ENCODE assay signal across 9 cellular contexts in the genomic region with DNA sequence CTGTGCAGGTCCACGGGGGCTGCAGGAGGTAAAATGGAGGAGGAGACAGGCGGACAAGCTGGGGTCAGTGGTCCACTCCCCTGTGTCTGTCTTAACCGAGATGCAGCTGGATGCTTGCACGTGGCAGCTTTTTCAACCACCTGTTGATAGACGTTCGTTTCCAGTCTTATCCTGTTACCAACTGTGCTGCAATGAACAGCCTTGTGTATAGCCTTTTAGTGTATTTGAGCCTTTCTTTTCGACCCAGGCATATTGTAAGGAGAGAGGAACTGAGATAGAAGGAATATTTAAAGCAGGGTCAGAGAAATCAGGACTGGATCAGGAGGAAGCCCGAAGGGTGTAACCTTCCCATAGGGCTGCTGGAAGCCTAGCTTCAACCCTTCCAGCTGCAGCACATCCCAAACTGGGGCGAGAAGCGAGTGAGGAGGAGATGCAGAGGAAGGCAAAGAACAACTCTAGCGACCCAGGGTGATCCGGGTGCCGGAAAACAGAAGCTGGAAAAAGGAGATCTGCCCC. TPM values are rescaled to one million over a fixed set of nuclear protein-coding genes. Genes with fewer than 3 reads are reported as not detected.
DNase-seq lines count a peak whose midpoint lies in the region; ATAC-seq and TF ChIP-seq lines count a peak whose summit lies in the region.
"Had no signal": no experiment of that assay in that cellular context is flagged by ENCODE, and none has a peak within 500 bp of the region (broad histone marks: within the 10 kb centered on the region; RNA-seq: fewer than 3 reads in every experiment).

No MANE protein-coding gene starts in this region.

- peak overlapping the region; percentile 78 for H3K4me3 ChIP-seq in GM23338
- peak overlapping the region; percentile 69 for H3K4me3 ChIP-seq in osteoblast (ENCODE audit: insufficient read depth, low read length)

- H3K9me3 Mint-ChIP-seq in GM23338 = no peaks in the 10 kb centered on the region; the same call in 2 of the 3 replicates
- no peaks in the 10 kb centered on the region for H3K9me3 Mint-ChIP-seq in T-helper 2 cell treated with Interferon-gamma antibody and Interleukin-4, amounts not matched to agents 5 μg/mL and 100 μg/mL, for 36 hours

- H3K36me3 ChIP-seq in GM23338 (ENCODE audit: insufficient read depth) (no peaks in the 10 kb centered on the region), osteoblast (ENCODE audit: insufficient read depth, low read length) (no peaks in the 10 kb centered on the region)

- H3K4me3 Mint-ChIP-seq in GM23338 = peak overlapping the region; percentile 81
- H3K4me3 Mint-ChIP-seq in T-helper 2 cell treated with Interferon-gamma antibody and Interleukin-4, amounts not matched to agents 5 μg/mL and 100 μg/mL, for 36 hours = peak overlapping the region; percentile 72

- H3K4me1 ChIP-seq in GM23338 (ENCODE audit: insufficient read depth) (peaks cover 28% of the 10 kb centered on the region), osteoblast (ENCODE audit: insufficient read depth, low read length) (peaks cover 26% of the 10 kb centered on the region)

- peak overlapping the region; percentile 99 for H2AFZ ChIP-seq in GM23338
- peak overlapping the region; percentile 81 for H2AFZ ChIP-seq in osteoblast (ENCODE audit: low read length)

- no peaks in the 10 kb centered on the region; the same call in 2 of the 3 replicates for H3K36me3 Mint-ChIP-seq in GM23338 (ENCODE audit: low read depth)
- no peaks in the 10 kb centered on the region for H3K36me3 Mint-ChIP-seq in T-helper 2 cell treated with Interferon-gamma antibody and Interleukin-4, amounts not matched to agents 5 μg/mL and 100 μg/mL, for 36 hours (ENCODE audit: low read depth)

- DNase-seq in GM23338 (ENCODE audit: low spot score) (peak; percentile 27), fibroblast of peridontal ligament (ENCODE audit: extremely low read depth) (peak; percentile 5), osteoblast (ENCODE audit: insufficient read length, low spot score, missing footprints) (peak; percentile 93), SKM-1 treated with dmso at 0.1 percent for 144 hours (lab: John Stamatoyannopoulos, UW; ENCODE audit: unreplicated experiment) (no peak), DMS79 treated with DMSO at 0.1 percent for 48 hours (lab: John Stamatoyannopoulos, UW) (no peak), GM13976 (ENCODE audit: low spot score) (no peak)
- DNase-seq in T-helper 2 cell treated with Interferon-gamma antibody and Interleukin-4, amounts not matched to agents 5 μg/mL and 100 μg/mL, for 36 hours (ENCODE audit: low spot score) = no peak

- peaks cover 71% of the 10 kb centered on the region for H3K27me3 Mint-ChIP-seq in GM23338 (ENCODE audit: insufficient read depth, low read depth, poor library complexity)
- H3K27me3 Mint-ChIP-seq in T-helper 2 cell treated with Interferon-gamma antibody and Interleukin-4, amounts not matched to agents 5 μg/mL and 100 μg/mL, for 36 hours (ENCODE audit: low read depth) = peaks cover 76% of the 10 kb centered on the region

- peaks cover 34% of the 10 kb centered on the region for H3K4me1 Mint-ChIP-seq in GM23338
- H3K4me1 Mint-ChIP-seq in T-helper 2 cell treated with Interferon-gamma antibody and Interleukin-4, amounts not matched to agents 5 μg/mL and 100 μg/mL, for 36 hours (ENCODE audit: low read depth) = peaks cover 31% of the 10 kb centered on the region

- H3F3A ChIP-seq in GM23338 (replicated peaks; ENCODE audit: low read depth) = peaks cover 5% of the 10 kb centered on the region; the same call in 1 of the 2 replicates

- H3K27ac Mint-ChIP-seq in GM23338 = no peak overlapping the region
- no peak overlapping the region for H3K27ac Mint-ChIP-seq in T-helper 2 cell treated with Interferon-gamma antibody and Interleukin-4, amounts not matched to agents 5 μg/mL and 100 μg/mL, for 36 hours

- no peaks in the 10 kb centered on the region for H3K9me3 ChIP-seq in osteoblast (ENCODE audit: low read depth, low read length)

- H3K4me2 ChIP-seq in GM23338 (peak overlapping the region; percentile 93), osteoblast (ENCODE audit: insufficient read depth, low read length) (peak overlapping the region; percentile 80)

- H3K27ac ChIP-seq in GM23338 (ENCODE audit: low read depth) (no peak overlapping the region), osteoblast (ENCODE audit: low read depth, low read length) (no peak overlapping the region)

- H4K20me1 ChIP-seq in GM23338 (replicated peaks; ENCODE audit: insufficient read depth) (no peaks in the 10 kb centered on the region), osteoblast (ENCODE audit: insufficient read depth, low read length) (no peaks in the 10 kb centered on the region)

- in situ Hi-C loops in GM13976 (cut with MboI; ENCODE audit: low sequenced_read_pairs, unreplicated experiment) = no loop called here

- ATAC-seq in GM23338 (peak; percentile 7), GM21723 (IDR thresholded peaks at IDR 0.05; ENCODE audit: unreplicated experiment) (no peak)

- TF ChIP-seq CTCF in GM23338 (conservative IDR thresholded peaks at IDR 0.05; ENCODE audit: low read depth in 2 of 2) = no peak
- no peak for TF ChIP-seq CTCF in osteoblast (IDR thresholded peaks at IDR 0.05; ENCODE audit: extremely low read depth, low read depth, low read length)
- TF ChIP-seq CTCF in GM13976 (IDR thresholded peaks at IDR 0.05; ENCODE audit: borderline replicate concordance, control extremely low read depth, extremely low read depth, insufficient read depth, missing control alignments) = no peak

- no peaks in the 10 kb centered on the region for H3K9me2 ChIP-seq in GM23338 (ENCODE audit: insufficient read depth)

- H3K79me2 ChIP-seq in GM23338 (replicated peaks; ENCODE audit: insufficient read depth) (no peaks in the 10 kb centered on the region), osteoblast (ENCODE audit: insufficient read depth, low read length) (no peaks in the 10 kb centered on the region)

- peaks cover 94% of the 10 kb centered on the region for H3K27me3 ChIP-seq in GM23338 (ENCODE audit: insufficient read depth)
- H3K27me3 ChIP-seq in osteoblast (ENCODE audit: insufficient read depth, low read length) = peaks cover 43% of the 10 kb centered on the region

TF ChIP-seq in GM23338, 12 proteins besides CTCF, POLR2A, EP300 and RAD21 (continues in another document):
- no peak for TF ChIP-seq ZNF331 (CRISPR knock-in tag; IDR thresholded peaks at IDR 0.05; ENCODE audit: low read depth)
- no peak for TF ChIP-seq EZH2 (IDR thresholded peaks at IDR 0.05; ENCODE audit: low read depth, unreplicated experiment)
- no peak for TF ChIP-seq JUNB (IDR thresholded peaks at IDR 0.05; ENCODE audit: unreplicated experiment)

RNA-seq across cellular contexts. Expression of a gene that starts 11.4 kb away (rescaled TPM):
- not detected in 2 replicates for total RNA-seq in GM23338 (2014; rRNA removed; shearing (Covaris generic))
- 0.10 and 0.26 TPM in 2 replicates for polyA plus RNA-seq in GM23338 (2016; fragmentation: Nextera tagmentation; extraction: Ambion mirVana)
- not detected in 2 replicates for total RNA-seq in osteoblast
- total RNA-seq: RPMI7951 had no signal

RNA-seq across cellular contexts. Expression of a gene that starts 25.9 kb away (rescaled TPM):
- 0.85 and 0.94 TPM in 2 replicates for total RNA-seq in GM23338 (2014; rRNA removed; shearing (Covaris generic))
- polyA plus RNA-seq in GM23338 (2016; fragmentation: Nextera tagmentation; extraction: Ambion mirVana) = 0.50 and 1.1 TPM in 2 replicates
- not detected in 2 replicates for total RNA-seq in osteoblast
- total RNA-seq: RPMI7951 had no signal

RNA-seq across cellular contexts. Expression of a gene that starts 34.5 kb away (rescaled TPM):
- not detected in 2 replicates for total RNA-seq in GM23338 (2014; rRNA removed; shearing (Covaris generic))
- polyA plus RNA-seq in GM23338 (2016; fragmentation: Nextera tagmentation; extraction: Ambion mirVana) = not detected in 2 replicates
- total RNA-seq in osteoblast = not detected in 2 replicates
- total RNA-seq: RPMI7951 had no signal

RNA-seq across cellular contexts. Expression of a gene that starts 34.5 kb away (rescaled TPM):
- 19.2 and 19.6 TPM in 2 replicates for total RNA-seq in GM23338 (2014; rRNA removed; shearing (Covaris generic))
- polyA plus RNA-seq in GM23338 (2016; fragmentation: Nextera tagmentation; extraction: Ambion mirVana) = 26.6 and 27.3 TPM in 2 replicates
- total RNA-seq in osteoblast = 35.1 TPM in 2 replicates

RNA-seq across cellular contexts. Expression of a gene that starts 40.4 kb away (rescaled TPM):
- 28.1 and 30.1 TPM in 2 replicates for total RNA-seq in GM23338 (2014; rRNA removed; shearing (Covaris generic))
- polyA plus RNA-seq in GM23338 (2016; fragmentation: Nextera tagmentation; extraction: Ambion mirVana) = 89.4 and 93.6 TPM in 2 replicates
- total RNA-seq in osteoblast = 16.8 and 21.4 TPM in 2 replicates

Comparison
In these comparisons a context has a peak if more than half of its experiments do, and no peak if none do; other contexts are left out.
1. DNase-seq: peak in GM23338 (single experiment), fibroblast of peridontal ligament (single experiment) and osteoblast (single experiment); none in T-helper 2 cell treated with Interferon-gamma antibody and Interleukin-4, amounts not matched to agents 5 μg/mL and 100 μg/mL, for 36 hours (single experiment), SKM-1 treated with dmso at 0.1 percent for 144 hours (single experiment), DMS79 treated with DMSO at 0.1 percent for 48 hours (single experiment) and GM13976 (single experiment).